In the genomic region with DNA sequence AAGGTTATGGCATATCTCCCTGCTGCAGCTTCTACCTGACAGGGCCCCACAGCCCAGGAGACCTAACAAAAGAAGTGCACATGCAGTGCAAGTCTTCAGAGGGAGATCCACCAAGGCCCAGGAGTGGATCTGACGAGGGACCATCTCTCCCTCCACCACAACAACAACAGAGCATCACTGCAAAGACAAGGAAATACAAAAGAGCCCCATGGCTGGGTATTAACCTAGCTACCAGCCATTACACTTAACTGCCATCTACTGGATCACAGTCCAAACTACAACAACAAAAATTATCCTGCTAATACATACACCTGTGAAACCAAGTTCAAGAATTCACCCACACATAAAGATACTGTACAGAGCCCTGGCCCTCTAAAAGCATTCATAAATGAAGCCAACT, we compare ENCODE assay signal across 8 cellular contexts.
A peak's percentile ranks its signal among the peaks of the same experiment; 100 is the strongest.
DNase-seq lines count a peak whose midpoint lies in the region; ATAC-seq and TF ChIP-seq lines count a peak whose summit lies in the region.

No MANE protein-coding gene starts in this region.

- DNase-seq in Caki2 (ENCODE audit: low read depth): peak; percentile 3
- peak; percentile 39 for DNase-seq in MV-4-11 (lab: John Stamatoyannopoulos, UW)
- peak; percentile 42 for DNase-seq in fibroblast of villous mesenchyme (ENCODE audit: low read depth)
- DNase-seq in dedifferentiated amniotic fluid mesenchymal stem cell (ENCODE audit: extremely low spot score): no peak
- DNase-seq in NCI-H345 treated with DMSO at 0.1 percent for 48 hours (lab: John Stamatoyannopoulos, UW; ENCODE audit: unreplicated experiment): no peak
- DNase-seq in retina: no peak
- no peak for DNase-seq in GDM1 (lab: John Stamatoyannopoulos, UW)

- in situ Hi-C loops in Caki2 (cut with HindIII; ENCODE audit: low pct_unique_long_range_greater_than_20kb, low sequenced_read_pairs): no loop called here

- ATAC-seq in GM21529 (IDR thresholded peaks at IDR 0.05; ENCODE audit: unreplicated experiment): peak; percentile 74

- H3K4me3 ChIP-seq in fibroblast of villous mesenchyme (ENCODE audit: low read depth, low read length): no peak overlapping the region

- TF ChIP-seq CTCF in fibroblast of villous mesenchyme (IDR thresholded peaks at IDR 0.05; ENCODE audit: insufficient read depth, low read depth, low read length): peak; percentile 70

Comparison
In these comparisons a context has a peak if more than half of its experiments do, and no peak if none do; other contexts are left out.
1. DNase-seq: peak in Caki2 (single experiment), MV-4-11 (single experiment) and fibroblast of villous mesenchyme (single experiment); none in dedifferentiated amniotic fluid mesenchymal stem cell (single experiment), NCI-H345 treated with DMSO at 0.1 percent for 48 hours (single experiment), retina (single experiment) and GDM1 (single experiment).